In genomic region chr2:176470713-176471112, GRCh38 we compare ENCODE assay signal across 22 cellular contexts.
"Had no signal": no experiment of that assay in that cellular context is flagged by ENCODE, and none has a peak within 500 bp of the region (broad histone marks: within the 10 kb centered on the region; RNA-seq: fewer than 3 reads in every experiment).

No MANE protein-coding gene starts in this region.

- H3K27ac Mint-ChIP-seq: IgD-negative memory B cell, T-cell had no signal

- H3K9me3 Mint-ChIP-seq: T-cell had no signal

- DNase-seq: KBM-7, MV-4-11, NCI-H1048, NCI-H1105 treated with DMSO at 0.1 percent for 48 hours, NCI-H1417 treated with DMSO at 0.1 percent for 48 hours, NCI-H146, NCI-H1694 treated with DMSO at 0.1 percent for 48 hours, NCI-H1930, NCI-H2081, NCI-H2107, NCI-H2227 treated with DMSO at 0.1 percent for 48 hours, NCI-H524, NCI-H526 treated with DMSO at 0.1 percent for 48 hours, NCI-H748 treated with DMSO at 0.1 percent for 48 hours, PC-3, SHP77, SK-N-SH, SW 1271, T-cell had no signal

- H3K4me3 Mint-ChIP-seq: IgD-negative memory B cell, T-cell had no signal

- ATAC-seq: HepG2, Panc1, PC-3, T-cell had no signal

- H3K27me3 Mint-ChIP-seq: IgD-negative memory B cell had no signal

- H3K36me3 Mint-ChIP-seq: T-cell had no signal
